8 cellular contexts compared by ENCODE assay signal in the genomic region with DNA sequence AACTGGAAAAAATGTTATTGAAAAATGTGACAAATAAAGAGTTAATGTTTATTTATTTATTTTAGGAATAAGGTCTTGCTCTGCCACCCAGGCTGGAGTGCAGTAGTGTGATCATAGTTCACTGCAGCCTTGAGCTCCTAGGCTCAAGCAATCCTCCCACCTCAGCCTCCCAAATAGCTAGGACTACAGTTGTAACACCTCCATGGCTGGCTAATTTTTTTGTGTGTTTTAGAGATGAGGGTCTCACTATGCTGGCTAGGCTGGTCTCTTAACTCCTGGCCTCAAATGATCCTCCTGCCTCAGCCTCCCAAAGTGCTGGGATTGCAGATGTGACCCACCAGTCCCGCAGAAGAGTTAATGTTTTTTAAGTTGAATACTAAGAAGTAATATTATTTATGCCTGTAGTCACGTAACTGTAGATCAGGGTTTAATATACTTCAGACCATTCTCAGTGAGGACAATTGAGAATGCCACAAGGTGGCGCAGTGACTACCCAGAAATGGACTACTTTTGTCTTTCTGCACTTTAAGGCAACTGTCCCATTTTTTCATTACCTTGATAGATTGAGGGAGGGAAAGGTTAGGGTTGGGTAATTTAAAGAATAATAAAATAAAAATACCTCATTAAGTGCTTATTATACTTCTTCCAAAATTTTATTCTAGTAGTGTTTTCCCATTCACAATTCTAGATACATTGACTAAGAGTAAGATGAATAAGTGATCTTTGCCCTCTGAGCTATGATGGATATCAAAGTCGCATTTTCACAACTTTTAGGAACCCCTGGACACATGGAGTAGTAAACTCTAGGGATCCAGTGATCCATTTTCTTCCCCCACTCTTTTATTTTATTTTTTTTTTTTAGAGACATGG. TPM values are rescaled to one million over a fixed set of nuclear protein-coding genes. Genes with fewer than 3 reads are reported as not detected.
DNase-seq lines count a peak whose midpoint lies in the region; ATAC-seq and TF ChIP-seq lines count a peak whose summit lies in the region.

No MANE protein-coding gene starts in this region.

- no peak for ATAC-seq in GM21447 (IDR thresholded peaks at IDR 0.05; ENCODE audit: unreplicated experiment)

- POLR2A ChIA-PET in GM10248 (lab: Yijun Ruan, JAX), result no interaction called here

- TF ChIP-seq CTCF in GM10248 (IDR thresholded peaks at IDR 0.05; ENCODE audit: control extremely low read depth, extremely low read depth, low read depth, missing control alignments), result peak; percentile 66
- TF ChIP-seq CTCF in astrocyte of the spinal cord (IDR thresholded peaks at IDR 0.05; ENCODE audit: low read depth, low read length), result peak; percentile 76

- DNase-seq in GM10248 (ENCODE audit: extremely low spot score) (peak; percentile 42), NCI-H1105 treated with DMSO at 0.1 percent for 48 hours (lab: John Stamatoyannopoulos, UW) (peak; percentile 64), astrocyte of the spinal cord (ENCODE audit: low read depth, low spot score) (peak; percentile 72), immature natural killer cell (peak; percentile 40 to 49 (median 42)), GM19240 (ENCODE audit: insufficient read length, low spot score) (no peak)
- DNase-seq in T-helper 2 cell treated with Interferon-gamma antibody and Interleukin-4, amounts not matched to agents 5 μg/mL and 100 μg/mL, for 36 hours (ENCODE audit: low spot score), result peak; percentile 34
- peak; percentile 23 to 42 (median 33) for DNase-seq in stimulated activated CD4-positive, alpha-beta T cell treated with anti-CD3 and anti-CD28 coated beads, Interleukin-1b, Interleukin-23, amount 100 ng/mL, for 24 hours (ENCODE audit: low read depth in 4 of 4, low spot score in 1 of 4)

- in situ Hi-C loops in astrocyte of the spinal cord (cut with HindIII; ENCODE audit: low sequenced_read_pairs), result no loop called here

- CTCF ChIA-PET in GM10248 (lab: Yijun Ruan, JAX), result interaction anchor here (0.6 to 3.8 kb wide), 23 partner anchors 7 to 658 kb away, joined by 3 to 22 read pairs (median 5); no protein-coding TSS in a partner anchor

- H3K4me1 Mint-ChIP-seq in T-helper 2 cell treated with Interferon-gamma antibody and Interleukin-4, amounts not matched to agents 5 μg/mL and 100 μg/mL, for 36 hours (ENCODE audit: low read depth), result peaks cover 3% of the 10 kb centered on the region
- no peaks in the 10 kb centered on the region for H3K4me1 Mint-ChIP-seq in immature natural killer cell

- H3K9me3 Mint-ChIP-seq in T-helper 2 cell treated with Interferon-gamma antibody and Interleukin-4, amounts not matched to agents 5 μg/mL and 100 μg/mL, for 36 hours, result no peaks in the 10 kb centered on the region
- peaks cover 0 to 1% (median 0%) of the 10 kb centered on the region in 6 donors for H3K9me3 Mint-ChIP-seq in immature natural killer cell

- no peaks in the 10 kb centered on the region for H3K36me3 Mint-ChIP-seq in T-helper 2 cell treated with Interferon-gamma antibody and Interleukin-4, amounts not matched to agents 5 μg/mL and 100 μg/mL, for 36 hours (ENCODE audit: low read depth)
- H3K36me3 Mint-ChIP-seq in immature natural killer cell, result no peaks in the 10 kb centered on the region

- H3K27ac Mint-ChIP-seq in T-helper 2 cell treated with Interferon-gamma antibody and Interleukin-4, amounts not matched to agents 5 μg/mL and 100 μg/mL, for 36 hours, result no peak overlapping the region
- no peak overlapping the region for H3K27ac Mint-ChIP-seq in immature natural killer cell

- H3K4me3 Mint-ChIP-seq in T-helper 2 cell treated with Interferon-gamma antibody and Interleukin-4, amounts not matched to agents 5 μg/mL and 100 μg/mL, for 36 hours, result no peak overlapping the region
- no peak overlapping the region for H3K4me3 Mint-ChIP-seq in immature natural killer cell

- H3K4me3 ChIP-seq in astrocyte of the spinal cord (ENCODE audit: low read depth, low read length), result no peak overlapping the region

- H3K27me3 Mint-ChIP-seq in T-helper 2 cell treated with Interferon-gamma antibody and Interleukin-4, amounts not matched to agents 5 μg/mL and 100 μg/mL, for 36 hours (ENCODE audit: low read depth), result peaks cover 65% of the 10 kb centered on the region
- H3K27me3 Mint-ChIP-seq in immature natural killer cell (ENCODE audit: low read depth in 3 of 3), result peaks cover 0 to 2% (median under 1%) of the 10 kb centered on the region in 3 donors

RNA-seq across cellular contexts. Expression of gene MUC13, which starts 6.0 kb away (rescaled TPM):
- polyA plus RNA-seq in immature natural killer cell, result not detected

RNA-seq across cellular contexts. Expression of gene ITGB5, which starts 41.4 kb away (rescaled TPM):
- polyA plus RNA-seq in immature natural killer cell, result 1 to 10 TPM in 1 of 3 donors, under 1 TPM in 1, not detected in 1; 0.52 to 1.1 TPM
